ENCODE assay signal across 12 cellular contexts in genomic region chr9:131181091-131181681, GRCh38.
DNase-seq lines count a peak whose midpoint lies in the region; ATAC-seq and TF ChIP-seq lines count a peak whose summit lies in the region.
"Had no signal": no experiment of that assay in that cellular context is flagged by ENCODE, and none has a peak within 500 bp of the region (broad histone marks: within the 10 kb centered on the region; RNA-seq: fewer than 3 reads in every experiment).

No MANE protein-coding gene starts in this region.

- H3K27ac ChIP-seq in ACC112 (ENCODE audit: low read depth, low read length) (peak overlapping the region; percentile 42), RWPE1 (no peak overlapping the region)
- H3K27ac ChIP-seq in effector memory CD4-positive, alpha-beta T cell (ENCODE audit: insufficient read depth, low read length, poor library complexity, severe bottlenecking): no peak overlapping the region
- H3K27ac ChIP-seq: ascending aorta had no signal

- no peaks in the 10 kb centered on the region for H3K27me3 ChIP-seq in ACC112 (ENCODE audit: insufficient read depth, low read length)
- no peaks in the 10 kb centered on the region for H3K27me3 ChIP-seq in effector memory CD4-positive, alpha-beta T cell (replicated peaks; ENCODE audit: control insufficient read depth, insufficient read depth, low read length, poor library complexity, severe bottlenecking)
- H3K27me3 ChIP-seq: ascending aorta had no signal

- H2AFZ ChIP-seq in ACC112 (ENCODE audit: low read length, unreplicated experiment): no peak overlapping the region

- peaks cover 6% of the 10 kb centered on the region; the same call in 1 of the 2 replicates for H3K36me3 ChIP-seq in ACC112 (ENCODE audit: insufficient read depth, low read length)
- peaks cover 37% of the 10 kb centered on the region for H3K36me3 ChIP-seq in effector memory CD4-positive, alpha-beta T cell (ENCODE audit: control insufficient read depth, insufficient read depth, low read length)

- no peak for DNase-seq in RWPE1 (ENCODE audit: low spot score)
- no peak for DNase-seq in fibroblast of pulmonary artery (ENCODE audit: low read depth)
- no peak for DNase-seq in effector memory CD4-positive, alpha-beta T cell
- DNase-seq: COR-L47, NCI-H345, T-helper 1 cell had no signal

- ATAC-seq in GM18907 (IDR thresholded peaks at IDR 0.05; ENCODE audit: unreplicated experiment) (no peak), HG03039 (IDR thresholded peaks at IDR 0.05; ENCODE audit: unreplicated experiment) (no peak), HG03175 (IDR thresholded peaks at IDR 0.05; ENCODE audit: unreplicated experiment) (no peak)

- H3K4me1 ChIP-seq in ACC112 (ENCODE audit: control insufficient read depth, insufficient read depth, low read length, unreplicated experiment): peaks cover 26% of the 10 kb centered on the region
- no peaks in the 10 kb centered on the region for H3K4me1 ChIP-seq in effector memory CD4-positive, alpha-beta T cell (ENCODE audit: control insufficient read depth, insufficient read depth, low read length, poor library complexity, severe bottlenecking)
- H3K4me1 ChIP-seq: ascending aorta had no signal

- no peaks in the 10 kb centered on the region for H3K9me3 ChIP-seq in effector memory CD4-positive, alpha-beta T cell (ENCODE audit: control insufficient read depth, low read length)
- H3K9me3 ChIP-seq: ascending aorta had no signal

- CTCF ChIA-PET in RWPE1 (lab: Yijun Ruan, JAX): interaction anchor here (0.6 to 6.7 kb wide), 11 partner anchors 17 to 720 kb away, joined by 3 to 50 read pairs (median 3); no protein-coding TSS in a partner anchor

- peak; percentile 26; the same call in 1 of the 2 replicates for TF ChIP-seq CTCF in GM12874 (IDR thresholded peaks at IDR 0.05; ENCODE audit: insufficient read depth, low read depth, low read length)
- peak; percentile 16; the same call in 1 of the 2 replicates for TF ChIP-seq CTCF in RWPE1 (conservative IDR thresholded peaks at IDR 0.05; ENCODE audit: low read depth)
- TF ChIP-seq CTCF in fibroblast of pulmonary artery (IDR thresholded peaks at IDR 0.05; ENCODE audit: low read length, missing control alignments): peak; percentile 24

- H3K79me2 ChIP-seq in ACC112 (ENCODE audit: control insufficient read depth, insufficient read depth, low read length, unreplicated experiment): no peaks in the 10 kb centered on the region

- H3K4me3 ChIP-seq in ACC112 (ENCODE audit: low read depth, low read length) (no peak overlapping the region), fibroblast of pulmonary artery (replicated peaks; ENCODE audit: low read depth, low read length) (no peak overlapping the region)
- H3K4me3 ChIP-seq in effector memory CD4-positive, alpha-beta T cell (ENCODE audit: insufficient read depth, low read depth, low read length, poor library complexity, severe bottlenecking): no peak overlapping the region
- H3K4me3 ChIP-seq: ascending aorta had no signal

- POLR2A ChIA-PET in RWPE1 (lab: Yijun Ruan, JAX; ENCODE audit: low non-redundant PET): no interaction called here
